16 cellular contexts compared by ENCODE assay signal in the genomic region with DNA sequence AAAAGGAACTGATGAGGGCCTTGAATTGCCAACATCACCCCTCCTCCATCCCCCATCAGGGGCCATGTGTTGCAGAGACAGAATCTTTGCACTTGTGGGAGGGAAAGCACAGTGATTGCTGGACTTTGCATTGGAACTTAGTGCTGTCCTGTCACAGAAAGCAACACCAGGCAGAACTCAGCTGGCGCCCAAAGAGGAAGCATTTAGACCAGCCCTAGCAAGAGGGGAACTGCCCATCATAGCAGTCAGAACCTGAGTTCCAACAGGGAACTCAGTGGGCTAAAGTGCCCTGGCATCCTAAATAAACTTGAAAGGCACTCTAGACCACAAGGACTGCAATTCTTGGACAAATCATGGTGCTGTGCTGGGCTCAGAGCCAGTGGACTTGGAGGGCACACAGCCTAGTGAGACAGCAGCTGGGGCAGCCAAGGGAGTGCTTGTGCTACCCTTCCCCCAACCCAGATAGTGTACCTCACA.
DNase-seq lines count a peak whose midpoint lies in the region; TF ChIP-seq lines count a peak whose summit lies in the region.
"Had no signal": no experiment of that assay in that cellular context is flagged by ENCODE, and none has a peak within 500 bp of the region (broad histone marks: within the 10 kb centered on the region; RNA-seq: fewer than 3 reads in every experiment).

No MANE protein-coding gene starts in this region.

- DNase-seq in CD1c-positive myeloid dendritic cell (ENCODE audit: extremely low spot score) (peak; percentile 50), NOMO-1 treated with dmso at 0.1 percent for 144 hours (lab: John Stamatoyannopoulos, UW; ENCODE audit: unreplicated experiment) (peak; percentile 50), globus pallidus (ENCODE audit: low spot score) (peak; percentile 75), nucleus accumbens (lab: John Stamatoyannopoulos, UW) (peak in 48 of 56 donors; percentile 11 to 83 (median 44)), NCI-H2081 treated with DMSO at 0.1 percent for 48 hours (lab: John Stamatoyannopoulos, UW) (no peak), T-helper 2 cell (no peak), nephron progenitor cell (no peak)
- DNase-seq in activated naive CD4-positive, alpha-beta T cell (lab: John Stamatoyannopoulos, UW) = no peak
- DNase-seq: AML-193, brain microvascular endothelial cell, DND-41, GOT3, OCI-M1, pancreas, uterus had no signal

- H3K27ac Mint-ChIP-seq in nephron progenitor cell = no peak overlapping the region
- H3K27ac Mint-ChIP-seq: T-helper 1 cell treated with Interleukin-12 subunit alpha and Interleukin-12 subunit beta and Interleukin-4 antibody, amounts not matched to agents 30 μg/mL and 1 μg/mL, for 36 hours had no signal

- H3K27me3 Mint-ChIP-seq in nephron progenitor cell (ENCODE audit: low read depth, poor library complexity) = peaks cover 3% of the 10 kb centered on the region

- H3K9me3 Mint-ChIP-seq in nephron progenitor cell = peaks cover 16% of the 10 kb centered on the region
- H3K9me3 Mint-ChIP-seq: T-helper 1 cell treated with Interleukin-12 subunit alpha and Interleukin-12 subunit beta and Interleukin-4 antibody, amounts not matched to agents 30 μg/mL and 1 μg/mL, for 36 hours had no signal

- H3K36me3 Mint-ChIP-seq in nephron progenitor cell (ENCODE audit: low read depth) = no peaks in the 10 kb centered on the region

- no peak for TF ChIP-seq CTCF in nephron progenitor cell (IDR thresholded peaks at IDR 0.05)

- peaks cover 7% of the 10 kb centered on the region for H3K4me1 Mint-ChIP-seq in nephron progenitor cell

- H3K4me3 Mint-ChIP-seq in nephron progenitor cell = no peak overlapping the region
- H3K4me3 Mint-ChIP-seq: T-helper 1 cell treated with Interleukin-12 subunit alpha and Interleukin-12 subunit beta and Interleukin-4 antibody, amounts not matched to agents 30 μg/mL and 1 μg/mL, for 36 hours had no signal

Comparison
In these comparisons a context has a peak if more than half of its experiments do, and no peak if none do; other contexts are left out.
1. DNase-seq: peak in CD1c-positive myeloid dendritic cell (single experiment), NOMO-1 treated with dmso at 0.1 percent for 144 hours (single experiment), globus pallidus (single experiment) and nucleus accumbens (48 of 56); none in activated naive CD4-positive, alpha-beta T cell (0 of 4), NCI-H2081 treated with DMSO at 0.1 percent for 48 hours (single experiment), T-helper 2 cell (0 of 5) and nephron progenitor cell (single experiment).